31 cellular contexts compared by ENCODE assay signal in the genomic region with DNA sequence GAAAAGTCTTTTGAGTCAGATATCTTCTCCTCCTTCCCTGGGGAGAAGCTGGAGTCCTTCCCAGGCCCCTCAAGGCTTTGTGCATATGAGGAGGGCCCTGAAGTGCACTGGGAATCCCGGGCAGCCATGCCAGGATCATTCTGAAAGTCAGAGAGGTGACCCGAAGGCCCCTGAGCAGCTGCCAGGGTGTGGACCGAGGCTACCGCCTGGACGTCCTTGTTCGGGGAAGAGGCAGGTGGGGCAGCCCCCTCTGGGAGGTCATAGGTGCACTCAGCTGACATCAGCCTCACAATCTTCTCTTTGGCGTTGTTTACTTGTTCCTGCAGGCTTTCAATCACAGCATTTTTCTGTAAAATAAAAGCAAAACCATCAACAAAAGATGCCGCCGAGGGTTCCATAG.
"Had no signal": no experiment of that assay in that cellular context is flagged by ENCODE, and none has a peak within 500 bp of the region (broad histone marks: within the 10 kb centered on the region; RNA-seq: fewer than 3 reads in every experiment).

No MANE protein-coding gene starts in this region.

- H3K27ac ChIP-seq: ascending aorta, breast epithelium, cardiac muscle cell, colonic mucosa, epithelial cell of prostate, esophagus squamous epithelium, gastroesophageal sphincter, WERI-Rb-1 had no signal

- H3K9me3 ChIP-seq: ascending aorta, breast epithelium, colonic mucosa, esophagus squamous epithelium, gastroesophageal sphincter had no signal

- H3K27me3 ChIP-seq: ascending aorta, breast epithelium, cardiac muscle cell, colonic mucosa, esophagus squamous epithelium, gastroesophageal sphincter had no signal

- H3K4me3 ChIP-seq: ascending aorta, breast epithelium, cardiac muscle cell, colonic mucosa, esophagus squamous epithelium, gastroesophageal sphincter had no signal

- DNase-seq: activated B cell treated with CpG ODN at 0.5 μM for 24 hours; activated CD4-positive, alpha-beta T cell treated with anti-CD3 and anti-CD28 coated beads for 48 hours; activated CD4-positive, alpha-beta T cell treated with anti-CD3 and anti-CD28 coated beads, Interleukin-2, amount 50 U/mL, for 1 hour; activated CD4-positive, alpha-beta T cell treated with anti-CD3 and anti-CD28 coated beads, Interleukin-2, amount 50 U/mL, for 48 hours; activated CD8-positive, alpha-beta memory T cell treated with anti-CD3 and anti-CD28 coated beads for 24 hours; activated CD8-positive, alpha-beta memory T cell treated with anti-CD3 and anti-CD28 coated beads, Interleukin-2, amount 50 U/mL, for 48 hours; activated CD8-positive, alpha-beta T cell treated with anti-CD3 and anti-CD28 coated beads for 36 hours; activated gamma-delta T cell; activated naive CD4-positive, alpha-beta T cell; activated naive CD4-positive, alpha-beta T cell treated with anti-CD3 and anti-CD28 coated beads, Interleukin-2, amount 10 ng/mL, durations not matched to agents 7 days and 5 days; activated naive CD8-positive, alpha-beta T cell treated with anti-CD3 and anti-CD28 coated beads, Interleukin-2, amount 10 ng/mL, durations not matched to agents 7 days and 5 days; activated T-cell treated with anti-CD3 and anti-CD28 coated beads for 4 hours; activated T-cell treated with anti-CD3 and anti-CD28 coated beads, Interleukin-2, amount 50 U/mL, for 24 hours; activated T-cell treated with anti-CD3 and anti-CD28 coated beads, Interleukin-2, amount 50 U/mL, for 72 hours; central memory CD4-positive, alpha-beta T cell; cerebellar nuclear complex; colonic mucosa; effector CD8-positive, alpha-beta T cell; esophagus squamous epithelium; foreskin melanocyte; T-helper 1 cell; T-helper 17 cell; T1000; WERI-Rb-1 had no signal

- ATAC-seq: activated CD4-positive, CD25-positive, alpha-beta regulatory T cell treated with anti-CD3 and anti-CD28 coated beads, Interleukin-2, amount 50 U/mL, for 24 hours; activated CD8-positive, alpha-beta T cell treated with anti-CD3 and anti-CD28 coated beads for 36 hours; activated naive CD4-positive, alpha-beta T cell treated with anti-CD3 and anti-CD28 coated beads, Interleukin-2, amount 50 U/mL, for 72 hours; activated T-cell treated with anti-CD3 and anti-CD28 coated beads, Interleukin-2, amount 50 U/mL, for 72 hours; gastroesophageal sphincter; T-helper 17 cell had no signal

- H3K36me3 ChIP-seq: ascending aorta, breast epithelium, cardiac muscle cell, colonic mucosa, esophagus squamous epithelium, WERI-Rb-1 had no signal

- H3K4me1 ChIP-seq: breast epithelium, colonic mucosa had no signal
